Comparison of ENCODE assay signal across 9 cellular contexts in the genomic region with DNA sequence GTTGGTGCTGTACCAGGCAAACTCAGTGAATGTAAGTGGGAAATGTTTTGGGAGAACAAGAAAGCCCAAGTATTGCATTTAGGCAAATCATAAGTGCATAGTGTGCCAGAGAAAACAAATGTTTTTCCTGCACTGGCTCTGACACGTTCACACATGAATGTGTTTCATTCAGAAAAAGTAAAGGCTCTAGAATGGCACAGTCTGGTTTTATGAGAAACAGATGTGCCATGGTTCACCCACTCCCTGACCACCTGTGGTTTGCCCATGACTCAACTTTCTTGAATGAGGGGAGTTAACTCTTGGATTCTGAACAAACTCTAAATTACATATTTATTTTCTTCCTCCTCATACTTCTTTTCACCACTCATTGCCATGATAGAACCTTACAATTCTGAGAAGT.
A peak's percentile ranks its signal among the peaks of the same experiment; 100 is the strongest.
DNase-seq lines count a peak whose midpoint lies in the region; ATAC-seq, FAIRE-seq and TF ChIP-seq lines count a peak whose summit lies in the region.
"Had no signal": no experiment of that assay in that cellular context is flagged by ENCODE, and none has a peak within 500 bp of the region (broad histone marks: within the 10 kb centered on the region; RNA-seq: fewer than 3 reads in every experiment).

No MANE protein-coding gene starts in this region.

- no peaks in the 10 kb centered on the region for H3K36me3 Mint-ChIP-seq in activated CD4-positive, alpha-beta memory T cell treated with anti-CD3 and anti-CD28 coated beads for 36 hours
- no peaks in the 10 kb centered on the region for H3K36me3 Mint-ChIP-seq in activated CD4-positive, alpha-beta memory T cell treated with anti-CD3 and anti-CD28 coated beads, Interleukin-2, amount 10 ng/mL, durations not matched to agents 7 days and 5 days (ENCODE audit: low read depth)
- H3K36me3 Mint-ChIP-seq in astrocyte (ENCODE audit: low read depth, unreplicated experiment): no peaks in the 10 kb centered on the region

- no peaks in the 10 kb centered on the region for H3K27me3 ChIP-seq in astrocyte (ENCODE audit: insufficient read depth, low read length)

- CTCF ChIA-PET in activated CD4-positive, alpha-beta memory T cell treated with anti-CD3 and anti-CD28 coated beads for 36 hours (lab: Charles Lee): no interaction called here
- CTCF ChIA-PET in activated CD4-positive, alpha-beta memory T cell treated with anti-CD3 and anti-CD28 coated beads, Interleukin-2, amount 10 ng/mL, durations not matched to agents 7 days and 5 days (lab: Charles Lee): no interaction called here

- H3K4me3 ChIP-seq in astrocyte (ENCODE audit: insufficient read depth, low read depth, low read length): no peak overlapping the region

- H3K36me3 ChIP-seq in astrocyte (ENCODE audit: insufficient read depth, low read length): no peaks in the 10 kb centered on the region

- no peak overlapping the region for H3K4me2 ChIP-seq in astrocyte (ENCODE audit: low read length)

- H3K27ac Mint-ChIP-seq in activated CD4-positive, alpha-beta memory T cell treated with anti-CD3 and anti-CD28 coated beads for 36 hours: no peak overlapping the region
- H3K27ac Mint-ChIP-seq in activated CD4-positive, alpha-beta memory T cell treated with anti-CD3 and anti-CD28 coated beads, Interleukin-2, amount 10 ng/mL, durations not matched to agents 7 days and 5 days: no peak overlapping the region
- no peak overlapping the region for H3K27ac Mint-ChIP-seq in astrocyte (ENCODE audit: unreplicated experiment)

- POLR2A ChIA-PET in activated CD4-positive, alpha-beta memory T cell treated with anti-CD3 and anti-CD28 coated beads for 36 hours (lab: Charles Lee): no interaction called here
- POLR2A ChIA-PET in activated CD4-positive, alpha-beta memory T cell treated with anti-CD3 and anti-CD28 coated beads, Interleukin-2, amount 10 ng/mL, durations not matched to agents 7 days and 5 days (lab: Charles Lee): no interaction called here

- H3K4me1 Mint-ChIP-seq in activated CD4-positive, alpha-beta memory T cell treated with anti-CD3 and anti-CD28 coated beads for 36 hours (ENCODE audit: low read depth): peaks cover 5% of the 10 kb centered on the region
- peaks cover 7% of the 10 kb centered on the region for H3K4me1 Mint-ChIP-seq in activated CD4-positive, alpha-beta memory T cell treated with anti-CD3 and anti-CD28 coated beads, Interleukin-2, amount 10 ng/mL, durations not matched to agents 7 days and 5 days
- peaks cover 8% of the 10 kb centered on the region for H3K4me1 Mint-ChIP-seq in astrocyte (ENCODE audit: low read depth, unreplicated experiment)

- H3K9me3 Mint-ChIP-seq in activated CD4-positive, alpha-beta memory T cell treated with anti-CD3 and anti-CD28 coated beads for 36 hours: no peaks in the 10 kb centered on the region
- no peaks in the 10 kb centered on the region for H3K9me3 Mint-ChIP-seq in activated CD4-positive, alpha-beta memory T cell treated with anti-CD3 and anti-CD28 coated beads, Interleukin-2, amount 10 ng/mL, durations not matched to agents 7 days and 5 days
- H3K9me3 Mint-ChIP-seq in astrocyte (ENCODE audit: unreplicated experiment): no peaks in the 10 kb centered on the region

- TF ChIP-seq CTCF in astrocyte (IDR thresholded peaks at IDR 0.05; ENCODE audit: insufficient read depth, low read depth, low read length): no peak

- peak overlapping the region; percentile 4 for H3K9ac ChIP-seq in astrocyte (ENCODE audit: low read length)

- H3K79me2 ChIP-seq in astrocyte (ENCODE audit: insufficient read depth, low read length): no peaks in the 10 kb centered on the region

- H4K20me1 ChIP-seq in astrocyte (ENCODE audit: insufficient read depth, low read length): no peaks in the 10 kb centered on the region

- ATAC-seq in HG03378 (IDR thresholded peaks at IDR 0.05; ENCODE audit: unreplicated experiment): peak; percentile 77

- no peaks in the 10 kb centered on the region for H3K27me3 Mint-ChIP-seq in activated CD4-positive, alpha-beta memory T cell treated with anti-CD3 and anti-CD28 coated beads for 36 hours
- H3K27me3 Mint-ChIP-seq in activated CD4-positive, alpha-beta memory T cell treated with anti-CD3 and anti-CD28 coated beads, Interleukin-2, amount 10 ng/mL, durations not matched to agents 7 days and 5 days: peaks cover 2% of the 10 kb centered on the region
- H3K27me3 Mint-ChIP-seq in astrocyte (ENCODE audit: low read depth, unreplicated experiment): no peaks in the 10 kb centered on the region

- H3K4me1 ChIP-seq in astrocyte (ENCODE audit: insufficient read depth, low read length): peaks cover 8% of the 10 kb centered on the region

- peak overlapping the region; percentile 41 for H3K27ac ChIP-seq in astrocyte (ENCODE audit: low read depth, low read length)

- no peak overlapping the region for H3K4me3 Mint-ChIP-seq in activated CD4-positive, alpha-beta memory T cell treated with anti-CD3 and anti-CD28 coated beads for 36 hours
- H3K4me3 Mint-ChIP-seq in activated CD4-positive, alpha-beta memory T cell treated with anti-CD3 and anti-CD28 coated beads, Interleukin-2, amount 10 ng/mL, durations not matched to agents 7 days and 5 days: no peak overlapping the region
- no peak overlapping the region for H3K4me3 Mint-ChIP-seq in astrocyte (ENCODE audit: unreplicated experiment)

- no peaks in the 10 kb centered on the region for H3K9me3 ChIP-seq in astrocyte (ENCODE audit: insufficient read depth, low read depth, low read length)

- intact Hi-C loops in activated CD4-positive, alpha-beta memory T cell treated with anti-CD3 and anti-CD28 coated beads for 36 hours (cut with micrococcal nuclease): no loop called here

- peak; percentile 52 for DNase-seq in activated CD4-positive, alpha-beta memory T cell treated with anti-CD3 and anti-CD28 coated beads for 36 hours
- no peak for DNase-seq in activated CD4-positive, alpha-beta memory T cell treated with anti-CD3 and anti-CD28 coated beads, Interleukin-2, amount 10 ng/mL, durations not matched to agents 7 days and 5 days
- DNase-seq in astrocyte (ENCODE audit: low read depth): peak; percentile 92
- DNase-seq in smooth muscle cell of the brain vasculature (ENCODE audit: low read depth, low spot score): peak; percentile 86
- DNase-seq in medulla oblongata (ENCODE audit: extremely low spot score): no peak
- DNase-seq in ureter (ENCODE audit: low spot score): no peak
- DNase-seq in cerebellar nuclear complex (lab: John Stamatoyannopoulos, UW): no peak
- DNase-seq: small intestine had no signal

- FAIRE-seq in astrocyte (lab: Jason Lieb, UNC): peak; percentile 83
- FAIRE-seq: small intestine had no signal

- H2AFZ ChIP-seq in astrocyte (ENCODE audit: low read depth, low read length): no peak overlapping the region

Comparison
In these comparisons a context has a peak if more than half of its experiments do, and no peak if none do; other contexts are left out.
1. DNase-seq: peak in activated CD4-positive, alpha-beta memory T cell treated with anti-CD3 and anti-CD28 coated beads for 36 hours (single experiment), astrocyte (single experiment) and smooth muscle cell of the brain vasculature (single experiment); none in activated CD4-positive, alpha-beta memory T cell treated with anti-CD3 and anti-CD28 coated beads, Interleukin-2, amount 10 ng/mL, durations not matched to agents 7 days and 5 days (single experiment), medulla oblongata (single experiment), ureter (single experiment) and cerebellar nuclear complex (0 of 2).